Comparison of ENCODE assay signal across 17 cellular contexts in the genomic region with DNA sequence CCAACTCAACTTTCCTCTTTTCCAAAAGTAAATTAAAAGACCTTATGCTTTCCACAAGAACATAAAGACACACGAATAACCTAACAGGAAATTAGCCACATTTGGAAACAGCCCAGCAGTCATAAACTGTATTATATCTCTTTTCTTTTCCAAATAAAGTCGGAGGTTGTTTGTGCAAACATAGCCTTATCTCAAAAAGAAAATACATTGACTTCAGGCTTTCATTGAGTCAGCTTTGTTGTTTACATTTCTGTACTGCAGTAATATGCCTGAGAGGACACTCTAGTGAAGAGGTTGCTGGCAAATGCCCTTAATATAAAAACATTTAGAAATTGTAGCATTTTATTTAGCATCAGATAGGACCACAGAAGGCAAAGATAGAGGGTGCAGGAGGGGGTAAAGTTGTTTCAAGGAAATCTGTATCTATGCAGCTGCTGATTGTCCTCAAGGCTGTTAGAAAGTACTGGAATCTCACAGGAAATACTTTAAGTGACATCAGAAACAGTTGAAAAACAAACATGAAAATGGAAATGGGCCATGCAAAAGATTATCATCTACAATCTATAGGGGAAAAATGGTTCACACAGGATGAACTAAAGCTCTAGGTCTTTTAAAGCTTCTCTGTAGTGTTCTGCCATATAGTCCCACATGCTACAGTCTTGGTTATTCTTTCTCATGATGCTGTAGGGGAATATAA. TPM values are rescaled to one million over a fixed set of nuclear protein-coding genes. Genes with fewer than 3 reads are reported as not detected.
DNase-seq lines count a peak whose midpoint lies in the region; ATAC-seq and TF ChIP-seq lines count a peak whose summit lies in the region.
"Had no signal": no experiment of that assay in that cellular context is flagged by ENCODE, and none has a peak within 500 bp of the region (broad histone marks: within the 10 kb centered on the region; RNA-seq: fewer than 3 reads in every experiment).

No MANE protein-coding gene starts in this region.

- DNase-seq in AG04450 (ENCODE audit: low read depth, low spot score) = peak; percentile 48
- DNase-seq in chondrocyte (ENCODE audit: low spot score) = no peak
- DNase-seq in UCSD-AML1 (lab: John Stamatoyannopoulos, UW; ENCODE audit: unreplicated experiment) = no peak
- DNase-seq in GM19238 (ENCODE audit: insufficient read length, low spot score) = no peak
- DNase-seq in activated T-cell treated with anti-CD3 and anti-CD28 coated beads for 4 hours = no peak
- DNase-seq: cerebellar nuclear complex; H7; NCI-H526; stimulated activated CD4-positive, alpha-beta T cell treated with anti-CD3 and anti-CD28 coated beads, Interleukin-4, amount 100 ng/mL, for 1 hour had no signal

- no peak overlapping the region for H3K4me2 ChIP-seq in Loucy (ENCODE audit: low read depth, low read length, poor library complexity, severe bottlenecking)
- H3K4me2 ChIP-seq: BLaER1 had no signal

- H3K9me3 ChIP-seq in AG04450 (ENCODE audit: control insufficient read depth, insufficient read depth, low read length) = no peaks in the 10 kb centered on the region
- no peaks in the 10 kb centered on the region for H3K9me3 ChIP-seq in Loucy (ENCODE audit: insufficient read depth, low read depth, low read length)
- no peaks in the 10 kb centered on the region for H3K9me3 ChIP-seq in liver (ENCODE audit: control insufficient read depth in 4 of 4, low read length in 3 of 4)
- H3K9me3 ChIP-seq: BLaER1, esophagus muscularis mucosa had no signal

- no peak for TF ChIP-seq RAD21 in liver (IDR thresholded peaks at IDR 0.05)

- no peak for ATAC-seq in HG03342 (IDR thresholded peaks at IDR 0.05; ENCODE audit: unreplicated experiment)
- ATAC-seq: stimulated activated effector memory CD8-positive, alpha-beta T cell treated with anti-CD3 and anti-CD28 coated beads, Interleukin-12 subunit alpha, Interleukin-12 subunit beta, amount 100 ng/mL, for 72 hours had no signal

- no peaks in the 10 kb centered on the region for H3K9me3 Mint-ChIP-seq in chondrocyte (ENCODE audit: low read depth)
- H3K9me3 Mint-ChIP-seq: stimulated activated effector memory CD8-positive, alpha-beta T cell treated with anti-CD3 and anti-CD28 coated beads, Interleukin-12 subunit alpha, Interleukin-12 subunit beta, amount 100 ng/mL, for 72 hours had no signal

- peak overlapping the region; percentile 35 for H3K27ac ChIP-seq in AG04450 (ENCODE audit: low read depth, low read length)
- no peak overlapping the region for H3K27ac ChIP-seq in liver (ENCODE audit: low read depth in 1 of 2, low read length in 2 of 2)
- H3K27ac ChIP-seq: BLaER1, esophagus muscularis mucosa had no signal

- no peaks in the 10 kb centered on the region for H3K79me2 ChIP-seq in Loucy (ENCODE audit: insufficient read depth, low read length)

- CTCF ChIA-PET in AG04450 (lab: Charles Lee) = interaction anchor here (0.7 to 1.5 kb wide), 2 partner anchors 10 to 130 kb away, joined by 3 to 5 read pairs; no protein-coding TSS in a partner anchor

- no peaks in the 10 kb centered on the region for H3K36me3 Mint-ChIP-seq in chondrocyte (ENCODE audit: low read depth)
- H3K36me3 Mint-ChIP-seq: stimulated activated effector memory CD8-positive, alpha-beta T cell treated with anti-CD3 and anti-CD28 coated beads, Interleukin-12 subunit alpha, Interleukin-12 subunit beta, amount 100 ng/mL, for 72 hours had no signal

- H3K4me1 ChIP-seq in Loucy (ENCODE audit: insufficient read depth, low read length, poor library complexity, severe bottlenecking) = peaks cover 28% of the 10 kb centered on the region
- H3K4me1 ChIP-seq in liver (ENCODE audit: control insufficient read depth in 4 of 4, insufficient read depth in 4 of 4, low read length in 3 of 4) = peaks cover 2 to 13% (median 8%) of the 10 kb centered on the region in 4 donors
- H3K4me1 ChIP-seq: BLaER1, esophagus muscularis mucosa had no signal

- H3K27ac Mint-ChIP-seq in chondrocyte (ENCODE audit: unreplicated experiment) = peak overlapping the region; percentile 75
- H3K27ac Mint-ChIP-seq: stimulated activated effector memory CD8-positive, alpha-beta T cell treated with anti-CD3 and anti-CD28 coated beads, Interleukin-12 subunit alpha, Interleukin-12 subunit beta, amount 100 ng/mL, for 72 hours had no signal

- POLR2A ChIA-PET in AG04450 (lab: Yijun Ruan, JAX) = no interaction called here

- peak overlapping the region; percentile 1; the same call in 1 of the 2 replicates for H2AFZ ChIP-seq in Loucy (ENCODE audit: low read length)

- no peak overlapping the region for H3K4me3 Mint-ChIP-seq in chondrocyte (ENCODE audit: unreplicated experiment)
- H3K4me3 Mint-ChIP-seq: stimulated activated effector memory CD8-positive, alpha-beta T cell treated with anti-CD3 and anti-CD28 coated beads, Interleukin-12 subunit alpha, Interleukin-12 subunit beta, amount 100 ng/mL, for 72 hours had no signal

- no peaks in the 10 kb centered on the region for H3K27me3 ChIP-seq in AG04450 (ENCODE audit: control insufficient read depth, insufficient read depth, low read length)
- H3K27me3 ChIP-seq in Loucy (ENCODE audit: insufficient read depth, low read length, poor library complexity, severe bottlenecking) = no peaks in the 10 kb centered on the region
- H3K27me3 ChIP-seq in liver (ENCODE audit: control insufficient read depth in 4 of 4, insufficient read depth in 4 of 4, low read length in 3 of 4) = no peaks in the 10 kb centered on the region
- H3K27me3 ChIP-seq: BLaER1, esophagus muscularis mucosa had no signal

- no peaks in the 10 kb centered on the region for H3F3A ChIP-seq in Loucy (ENCODE audit: low read depth)

- H3K4me3 ChIP-seq in AG04450 (ENCODE audit: low read depth, low read length) = no peak overlapping the region
- H3K4me3 ChIP-seq in Loucy (ENCODE audit: low read length, poor library complexity, severe bottlenecking) = no peak overlapping the region
- H3K4me3 ChIP-seq in liver (ENCODE audit: low read depth in 1 of 3, low read length in 3 of 3) = no peak overlapping the region
- H3K4me3 ChIP-seq: BLaER1, esophagus muscularis mucosa had no signal

- no peak overlapping the region for H3K9ac ChIP-seq in Loucy (ENCODE audit: low read depth, low read length, poor library complexity, severe bottlenecking)
- H3K9ac ChIP-seq in liver (ENCODE audit: low read depth in 1 of 2, low read length in 2 of 2) = no peak overlapping the region
- H3K9ac ChIP-seq: BLaER1 had no signal

- TF ChIP-seq CTCF in AG04450 (IDR thresholded peaks at IDR 0.05; ENCODE audit: low read depth, low read length) = no peak
- no peak for TF ChIP-seq CTCF in Loucy (conservative IDR thresholded peaks at IDR 0.05; ENCODE audit: low read length)
- no peak for TF ChIP-seq CTCF in chondrocyte (IDR thresholded peaks at IDR 0.05)
- TF ChIP-seq CTCF in liver (IDR thresholded peaks at IDR 0.05; ENCODE audit: low read depth, low read length, missing input control) = no peak

- H3K9me2 ChIP-seq in Loucy (replicated peaks; ENCODE audit: low read depth, low read length) = no peaks in the 10 kb centered on the region

- no peaks in the 10 kb centered on the region for H4K20me1 ChIP-seq in Loucy (ENCODE audit: insufficient read depth, low read length, poor library complexity, severe bottlenecking)
- H4K20me1 ChIP-seq: BLaER1 had no signal

- peaks cover 29% of the 10 kb centered on the region for H3K4me1 Mint-ChIP-seq in chondrocyte (ENCODE audit: low read depth)
- H3K4me1 Mint-ChIP-seq: stimulated activated effector memory CD8-positive, alpha-beta T cell treated with anti-CD3 and anti-CD28 coated beads, Interleukin-12 subunit alpha, Interleukin-12 subunit beta, amount 100 ng/mL, for 72 hours had no signal

- no peaks in the 10 kb centered on the region for H3K27me3 Mint-ChIP-seq in chondrocyte (ENCODE audit: low read depth)

- H3K36me3 ChIP-seq in Loucy (ENCODE audit: insufficient read depth, low read length) (no peaks in the 10 kb centered on the region), liver (ENCODE audit: control insufficient read depth in 4 of 4, insufficient read depth in 3 of 4, low read depth in 1 of 4, low read length in 3 of 4) (peaks cover 0 to 6% (median 3%) of the 10 kb centered on the region in 4 donors)
- H3K36me3 ChIP-seq: BLaER1, esophagus muscularis mucosa had no signal

- WGBS in liver = 15% methylated on average over 2 of the region's 2 CpGs

TF ChIP-seq in liver, 16 proteins besides CTCF, POLR2A, EP300 and RAD21:
- TF ChIP-seq FOXA2 (IDR thresholded peaks at IDR 0.05) (peak; percentile 27), YY1 (IDR thresholded peaks at IDR 0.05) (no peak)

RNA-seq across cellular contexts. Expression of a gene that starts 14.5 kb away (rescaled TPM):
- polyA plus RNA-seq in AG04450 (2011; rRNA removed) (2.4 and 2.6 TPM in 2 replicates), liver (1 to 10 TPM; 1.5 TPM)
- polyA minus RNA-seq in AG04450 (2011; rRNA and poly(A)+ RNA removed) = 2.7 and 5.3 TPM in 2 replicates
- total RNA-seq in chondrocyte (1.1 to 2.3 TPM (median 1.8 TPM) in 3 replicates), liver (1 to 10 TPM; 3.0 to 3.4 TPM)
- total RNA-seq: G401, mononuclear cell had no signal
